Comparison of ENCODE assay signal across 10 cellular contexts in the genomic region with DNA sequence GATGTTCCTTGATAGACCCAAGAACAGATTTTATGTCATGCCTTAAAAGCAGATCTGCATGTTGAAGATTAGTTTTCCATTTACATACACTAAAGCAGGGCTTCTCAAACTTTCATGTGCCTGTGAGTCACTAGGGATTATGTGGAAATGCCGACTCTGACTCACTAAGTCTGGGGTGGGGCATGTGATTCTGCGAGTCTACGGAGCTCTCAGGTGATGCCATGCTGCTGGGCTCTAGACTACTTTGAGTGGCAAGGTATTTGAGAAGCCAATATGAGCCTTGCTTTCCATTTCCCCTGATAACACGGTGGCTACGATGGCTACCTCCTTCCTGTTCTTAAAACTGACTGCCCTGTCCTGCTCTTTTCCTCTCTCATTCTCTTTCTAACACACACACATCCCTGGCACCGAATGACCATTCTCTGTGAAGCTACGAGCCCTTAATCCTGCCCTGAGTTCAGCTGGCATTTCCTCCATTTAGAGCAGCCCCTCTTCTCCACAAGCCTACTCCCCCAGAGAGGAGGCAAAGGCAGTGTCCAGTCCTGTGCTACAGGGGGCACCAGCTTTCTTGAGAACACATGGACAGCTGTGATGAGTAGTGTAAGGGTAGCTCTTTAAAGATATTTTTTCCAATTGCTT. TPM values are rescaled to one million over a fixed set of nuclear protein-coding genes. Genes with fewer than 3 reads are reported as not detected.
DNase-seq lines count a peak whose midpoint lies in the region; ATAC-seq, FAIRE-seq and TF ChIP-seq lines count a peak whose summit lies in the region.
"Had no signal": no experiment of that assay in that cellular context is flagged by ENCODE, and none has a peak within 500 bp of the region (broad histone marks: within the 10 kb centered on the region; RNA-seq: fewer than 3 reads in every experiment).

No MANE protein-coding gene starts in this region.

- no peak overlapping the region for H2BK5ac ChIP-seq in mesenchymal stem cell (ENCODE audit: low read depth, low read length, poor library complexity, severe bottlenecking)

- intact Hi-C loops in K562 (cut with micrococcal nuclease), result no loop called here

- no peaks in the 10 kb centered on the region for H3K27me3 ChIP-seq in BE2C
- H3K27me3 ChIP-seq in K562 (ENCODE audit: control insufficient read depth in 2 of 2, insufficient read depth in 2 of 2, low read length in 2 of 2), result peaks cover 0 to 5% of the 10 kb centered on the region in 2 experiments; a peak in 3 of 5 replicates
- no peaks in the 10 kb centered on the region for H3K27me3 ChIP-seq in mesenchymal stem cell (ENCODE audit: control insufficient read depth in 1 of 2, insufficient read depth in 1 of 2, low read length in 2 of 2)

- 1% methylated on average over 7 of the region's 7 CpGs for WGBS in K562 (ENCODE audit: insufficient coverage, low coverage, missing lambda C conversion rate)
- 65% methylated on average over 7 of the region's 7 CpGs for WGBS in mesenchymal stem cell

- H3K23ac ChIP-seq in mesenchymal stem cell (ENCODE audit: low read length in 2 of 2), result peak overlapping the region in 1 of 2 experiments; percentile 74

- BruUV-seq in K562 (replicated peaks; lab: Mats Ljungman, UMichigan), result no TSS peak

- TF ChIP-seq POLR2A in K562 (conservative IDR thresholded peaks at IDR 0.05), result no peak

- H3K79me2 ChIP-seq in K562 (ENCODE audit: control insufficient read depth, insufficient read depth, low read length), result no peaks in the 10 kb centered on the region

- TF ChIP-seq CTCF in BE2C (IDR thresholded peaks at IDR 0.05; ENCODE audit: low read depth, low read length) (peak; percentile 14; the same call in 1 of the 2 replicates), K562 (IDR thresholded peaks at IDR 0.05 in 2 of 3, conservative IDR thresholded peaks at IDR 0.05 in 1 of 3; ENCODE audit: insufficient read depth in 2 of 3, low read depth in 1 of 3, low read length in 3 of 3) (0 out of 6 replicates have a peak, but pooled peaks of 2 of the 3 experiments have one; percentile 12 to 16)

- H2AFZ ChIP-seq in K562 (ENCODE audit: low read depth, low read length), result no peak overlapping the region
- no peak overlapping the region for H2AFZ ChIP-seq in mesenchymal stem cell (ENCODE audit: low read depth, low read length)

- ATAC-seq in K562, result peak; percentile 66
- ATAC-seq in HG02981 (IDR thresholded peaks at IDR 0.05; ENCODE audit: unreplicated experiment), result no peak
- no peak for ATAC-seq in GM21367 (IDR thresholded peaks at IDR 0.05; ENCODE audit: unreplicated experiment)
- no peak for ATAC-seq in GM21447 (IDR thresholded peaks at IDR 0.05; ENCODE audit: unreplicated experiment)

- H3K36me3 ChIP-seq in BE2C (peaks cover 23% of the 10 kb centered on the region), K562 (ENCODE audit: control insufficient read depth, insufficient read depth, low read length) (no peaks in the 10 kb centered on the region), mesenchymal stem cell (ENCODE audit: control insufficient read depth in 1 of 2, insufficient read depth in 2 of 2, low read depth in 1 of 2, low read length in 2 of 2) (peaks cover 0 to 7% of the 10 kb centered on the region in 2 experiments)

- peak overlapping the region in 1 of 2 experiments; percentile 38 for H2BK12ac ChIP-seq in mesenchymal stem cell (ENCODE audit: low read length in 2 of 2)

- peak overlapping the region; percentile 75 for H4K8ac ChIP-seq in mesenchymal stem cell (ENCODE audit: low read length)

- H4K91ac ChIP-seq in mesenchymal stem cell (ENCODE audit: low read length), result peak overlapping the region; percentile 34

- TF ChIP-seq EP300 in Ishikawa (IDR thresholded peaks at IDR 0.05; ENCODE audit: borderline replicate concordance) (no peak; the same call in 1 of the 2 replicates), K562 (IDR thresholded peaks at IDR 0.05; ENCODE audit: low read length) (no peak)

- H3K27ac ChIP-seq in K562 (ENCODE audit: extremely low read depth, low read depth, low read length) (no peak overlapping the region), mesenchymal stem cell (ENCODE audit: low read length, poor library complexity, severe bottlenecking) (no peak overlapping the region)

- H3K9me1 ChIP-seq in K562 (ENCODE audit: control insufficient read depth, insufficient read depth, low read length), result no peaks in the 10 kb centered on the region

- H4K20me1 ChIP-seq in K562 (replicated peaks; ENCODE audit: control insufficient read depth, insufficient read depth, low read length), result no peaks in the 10 kb centered on the region

- no peak for DNase-seq in BE2C
- DNase-seq in K562 (ENCODE audit: extremely low read depth in 1 of 4, low spot score in 3 of 4), result peak in 1 of 4 experiments; percentile 15
- DNase-seq in mesenchymal stem cell, result peak; percentile 92
- no peak for DNase-seq in DMS153 treated with DMSO at 0.1 percent for 48 hours (lab: John Stamatoyannopoulos, UW; ENCODE audit: unreplicated experiment)
- DNase-seq: left cardiac atrium, Right ventricle myocardium superior had no signal

- H3K79me1 ChIP-seq in mesenchymal stem cell (replicated peaks; ENCODE audit: low read length, poor library complexity, severe bottlenecking), result no peaks in the 10 kb centered on the region

- H3K4ac ChIP-seq in mesenchymal stem cell (ENCODE audit: low read depth in 1 of 2, low read length in 2 of 2), result no peak overlapping the region

- FAIRE-seq in K562 (lab: Jason Lieb, UNC), result no peak

- H3K14ac ChIP-seq in mesenchymal stem cell (ENCODE audit: low read length in 2 of 2), result peak overlapping the region in 1 of 2 experiments; percentile 64

- no peak overlapping the region for H2BK15ac ChIP-seq in mesenchymal stem cell (ENCODE audit: low read depth, poor library complexity, severe bottlenecking)

- no peaks in the 10 kb centered on the region for H3K4me1 ChIP-seq in BE2C
- H3K4me1 ChIP-seq in K562 (replicated peaks in 1 of 2; ENCODE audit: control insufficient read depth in 2 of 2, insufficient read depth in 2 of 2, low read length in 2 of 2), result no peaks in the 10 kb centered on the region
- peaks cover 4% of the 10 kb centered on the region for H3K4me1 ChIP-seq in mesenchymal stem cell (ENCODE audit: control insufficient read depth, insufficient read depth, low read depth, low read length)

- TF ChIP-seq RAD21 in Ishikawa (IDR thresholded peaks at IDR 0.05; ENCODE audit: low read depth) (no peak), K562 (CRISPR knock-in tag; conservative IDR thresholded peaks at IDR 0.05 in 1 of 2, IDR thresholded peaks at IDR 0.05 in 1 of 2) (no peak)

- in situ Hi-C loops in K562 (cut with MboI), result no loop called here

- CTCF ChIA-PET in K562 (lab: Yijun Ruan, JAX; ENCODE audit: low intra/inter-chr PET ratio), result no interaction called here

- peak overlapping the region; percentile 64 for H2BK120ac ChIP-seq in mesenchymal stem cell (ENCODE audit: low read depth, low read length)

- H3K9me3 ChIP-seq in BE2C (no peaks in the 10 kb centered on the region), K562 (replicated peaks; ENCODE audit: control insufficient read depth, insufficient read depth, low read depth, low read length) (no peaks in the 10 kb centered on the region), mesenchymal stem cell (ENCODE audit: control insufficient read depth, low read length) (no peaks in the 10 kb centered on the region)

- no peak overlapping the region for H3K4me2 ChIP-seq in K562 (ENCODE audit: insufficient read depth, low read length)
- no peak overlapping the region for H3K4me2 ChIP-seq in mesenchymal stem cell (ENCODE audit: low read length, poor library complexity, severe bottlenecking)

- H2AK5ac ChIP-seq in mesenchymal stem cell (ENCODE audit: low read length, severe bottlenecking), result peak overlapping the region; percentile 79

- H3K4me3 ChIP-seq in BE2C (ENCODE audit: low read depth, low read length) (no peak overlapping the region), K562 (no peak overlapping the region), mesenchymal stem cell (ENCODE audit: insufficient read depth in 1 of 2, low read depth in 1 of 2, low read length in 2 of 2) (peak overlapping the region in 1 of 2 experiments; percentile 16)

- H3K9ac ChIP-seq in K562 (ENCODE audit: insufficient read depth in 1 of 2, low read depth in 2 of 2, low read length in 2 of 2) (no peak overlapping the region), mesenchymal stem cell (ENCODE audit: low read length) (peak overlapping the region; percentile 36)

- POLR2A ChIA-PET in K562 (lab: Yijun Ruan, JAX), result interaction anchor here (1.0 kb wide), 2 partner anchors 10 to 11 kb away, joined by 3 read pairs; no protein-coding TSS in a partner anchor

- peak overlapping the region; percentile 37 to 86 for H3K18ac ChIP-seq in mesenchymal stem cell (ENCODE audit: low read depth in 1 of 2, low read length in 2 of 2)

TF ChIP-seq in Ishikawa, 13 proteins besides CTCF, POLR2A, EP300 and RAD21 (continues in another document):
- TF ChIP-seq CREB1 (IDR thresholded peaks at IDR 0.05; ENCODE audit: low read depth), result no peak

TF ChIP-seq in K562, 482 proteins besides CTCF, POLR2A, EP300 and RAD21 (continues in another document):
- TF ChIP-seq JUND (IDR thresholded peaks at IDR 0.05; ENCODE audit: borderline replicate concordance, low read depth, low read length) (peak; percentile 57; the same call in 1 of the 2 replicates), JUND (tag; IDR thresholded peaks at IDR 0.05; ENCODE audit: borderline replicate concordance, low read depth, low read length) (peak; percentile 24; the same call in 1 of the 3 replicates)

RNA-seq across cellular contexts. Expression of a gene that starts 39.7 kb away (rescaled TPM):
- 1.7 TPM for polyA plus RNA-seq in BE2C (2012; ENCODE audit: insufficient read depth, insufficient read length, low read depth)
- not detected in 2 replicates for total RNA-seq in K562 (2011; cell fraction: chromatin; rRNA removed; ENCODE audit: low replicate concordance)
- total RNA-seq in K562 (2011; cell fraction: nucleolus; rRNA removed), result not detected in 2 replicates
- total RNA-seq in K562 (2011; cell fraction: nucleoplasm; rRNA removed), result not detected in 2 replicates
- total RNA-seq in K562 (2014; rRNA removed) (not detected in 2 replicates), K562 (2014; rRNA removed; fragmentation: Illumina TruSeq; extraction: Trizol) (0.04 TPM in 1 of 2 replicates, not detected in the other), K562 (2015; rRNA removed; fragmentation: Illumina TruSeq; extraction: Trizol) (not detected in 2 replicates), K562 (2021) (0.07 TPM in 1 of 2 replicates, not detected in the other)
- polyA plus RNA-seq in K562 (2011; rRNA removed) (0.04 TPM in 1 of 2 replicates, not detected in the other), K562 (2014; fragmentation: Illumina TruSeq; extraction: Trizol) (not detected in 2 replicates), K562 (2014; fragmentation: Nextera tagmentation; extraction: Ambion mirVana) (under 1 TPM in 1 of 2 experiments, not detected in 1; under 0.01 TPM), K562 (2014; rRNA removed) (0.01 TPM in 1 of 2 replicates, not detected in the other)
- polyA plus RNA-seq in K562 (2011; cell fraction: cytosol; rRNA removed), result not detected in 2 replicates
- not detected in 2 replicates for polyA plus RNA-seq in K562 (2011; cell fraction: nucleus; rRNA removed)
- 0.01 TPM in 1 of 2 replicates, not detected in the other for polyA plus RNA-seq in K562 (2012)
- 0.15 TPM in 1 of 2 replicates, not detected in the other for polyA minus RNA-seq in K562 (2011; rRNA and poly(A)+ RNA removed)
- polyA minus RNA-seq in K562 (2011; cell fraction: cytosol; rRNA and poly(A)+ RNA removed), result not detected in 2 replicates
- not detected in 2 replicates for polyA minus RNA-seq in K562 (2011; cell fraction: nucleus; rRNA and poly(A)+ RNA removed)
- polyA plus RNA-seq in mesenchymal stem cell (2013, experiment 1 of 2), result 7.4 TPM
- 7.1 TPM for polyA plus RNA-seq in mesenchymal stem cell (2013, experiment 2 of 2)
